31 cellular contexts compared by ENCODE assay signal in the genomic region with DNA sequence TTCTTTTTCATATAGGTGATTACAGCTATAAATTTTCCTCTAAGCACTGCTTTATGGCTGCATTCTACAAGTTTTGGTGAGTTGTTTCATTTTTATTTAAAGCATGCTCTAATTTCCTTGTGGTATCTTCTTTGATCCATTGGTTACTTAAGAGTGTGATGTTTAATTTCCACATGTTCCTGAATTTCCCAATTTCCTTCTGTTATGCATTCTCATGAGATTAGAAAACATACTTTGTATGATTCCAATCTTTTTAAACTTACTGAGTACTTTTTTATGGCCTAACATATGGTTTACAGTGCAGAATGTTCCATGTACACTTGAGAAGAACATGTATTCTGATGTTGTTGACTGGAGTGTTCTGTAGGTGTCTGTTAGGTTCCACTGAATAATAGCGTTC. TPM values are rescaled to one million over a fixed set of nuclear protein-coding genes. Genes with fewer than 3 reads are reported as not detected.
DNase-seq lines count a peak whose midpoint lies in the region; TF ChIP-seq lines count a peak whose summit lies in the region.
"Had no signal": no experiment of that assay in that cellular context is flagged by ENCODE, and none has a peak within 500 bp of the region (broad histone marks: within the 10 kb centered on the region; RNA-seq: fewer than 3 reads in every experiment).

No MANE protein-coding gene starts in this region.

- 0 out of 2 replicates have a peak overlapping the region, but pooled peaks have one; percentile 1 for H2AFZ ChIP-seq in OCI-LY3 (ENCODE audit: low read depth, low read length)

- H3K36me3 ChIP-seq in OCI-LY3 (replicated peaks; ENCODE audit: low read depth, low read length): no peaks in the 10 kb centered on the region
- H3K36me3 ChIP-seq in suprapubic skin: no peaks in the 10 kb centered on the region
- H3K36me3 ChIP-seq: breast epithelium, right atrium auricular region, thoracic aorta, uterus had no signal

- peaks cover 8% of the 10 kb centered on the region for H3K9me3 ChIP-seq in OCI-LY3 (ENCODE audit: insufficient read depth, low read length)
- peaks cover 11% of the 10 kb centered on the region for H3K9me3 ChIP-seq in suprapubic skin

- peak; percentile 31 for DNase-seq in GM04503 (ENCODE audit: low read depth)
- peak; percentile 25 for DNase-seq in fibroblast of peridontal ligament (ENCODE audit: extremely low read depth)
- DNase-seq in suprapubic skin (ENCODE audit: low spot score in 2 of 2): no peak
- DNase-seq in D341Med (ENCODE audit: low spot score): no peak
- DNase-seq in activated naive CD4-positive, alpha-beta T cell treated with Interleukin-2 at 50 U/mL for 16 hours: no peak
- no peak for DNase-seq in hypothalamus (lab: John Stamatoyannopoulos, UW)
- DNase-seq: activated CD4-positive, CD25-positive, alpha-beta regulatory T cell treated with anti-CD3 and anti-CD28 coated beads, Interleukin-2, amount 50 U/mL, for 72 hours; activated CD8-positive, alpha-beta T cell treated with anti-CD3 and anti-CD28 coated beads, Interleukin-2, amount 10 ng/mL, durations not matched to agents 7 days and 5 days; activated gamma-delta T cell treated with Interleukin-2 at 50 U/mL for 16 hours; amniotic stem cell; CD4-positive, CD25-positive, alpha-beta regulatory T cell; DMS 273 treated with DMSO at 0.1 percent for 48 hours; effector memory CD8-positive, alpha-beta T cell; left cardiac atrium; naive B cell; NCI-H1694 treated with DMSO at 0.1 percent for 48 hours; NCI-H2171; NCI-H524; NK-92 treated with Interleukin-12 subunit alpha and Interleukin-12 subunit beta, amount 100 ng/mL, for 24 hours; occipital lobe; stimulated activated CD4-positive, alpha-beta T cell treated with anti-CD3 and anti-CD28 coated beads, Interleukin-12 subunit alpha, Interleukin-12 subunit beta, amount 100 ng/mL, for 4 hours; stimulated activated CD4-positive, alpha-beta T cell treated with anti-CD3 and anti-CD28 coated beads, Interleukin-4, amount 100 ng/mL, for 4 hours; stimulated activated naive CD4-positive, alpha-beta T cell; T-cell; uterus had no signal

- H3K27ac ChIP-seq in OCI-LY3 (ENCODE audit: low read length) (no peak overlapping the region), suprapubic skin (peak overlapping the region; percentile 24)
- H3K27ac ChIP-seq: breast epithelium, right atrium auricular region, thoracic aorta, uterus had no signal

- no peaks in the 10 kb centered on the region for H4K20me1 ChIP-seq in OCI-LY3 (ENCODE audit: insufficient read depth, low read length)

- peak overlapping the region; percentile 29 for H3K4me2 ChIP-seq in OCI-LY3 (ENCODE audit: low read length)

- TF ChIP-seq EP300 in suprapubic skin (IDR thresholded peaks at IDR 0.05): no peak

- H3K4me3 ChIP-seq in OCI-LY3 (ENCODE audit: low read length) (no peak overlapping the region), suprapubic skin (no peak overlapping the region)
- H3K4me3 ChIP-seq: breast epithelium, right atrium auricular region, thoracic aorta, uterus had no signal

- TF ChIP-seq CTCF in OCI-LY3 (IDR thresholded peaks at IDR 0.05; ENCODE audit: low read depth, low read length): no peak
- TF ChIP-seq CTCF in suprapubic skin (IDR thresholded peaks at IDR 0.05): no peak

- H3K4me1 ChIP-seq in OCI-LY3 (ENCODE audit: low read length) (peaks cover 18% of the 10 kb centered on the region), suprapubic skin (no peaks in the 10 kb centered on the region)
- H3K4me1 ChIP-seq: breast epithelium, right atrium auricular region, uterus had no signal

- no peaks in the 10 kb centered on the region for H3K27me3 ChIP-seq in OCI-LY3 (ENCODE audit: low read depth, low read length)
- H3K27me3 ChIP-seq in suprapubic skin: peaks cover 11% of the 10 kb centered on the region
- H3K27me3 ChIP-seq: breast epithelium, right atrium auricular region, uterus had no signal

- no peak overlapping the region for H3K9ac ChIP-seq in OCI-LY3 (ENCODE audit: low read length)

- WGBS in suprapubic skin: 54% methylated on average over 1 of the region's 1 CpG

- no peaks in the 10 kb centered on the region for H3K79me2 ChIP-seq in OCI-LY3 (ENCODE audit: low read length)

- no peak for TF ChIP-seq POLR2A in suprapubic skin (IDR thresholded peaks at IDR 0.05)

RNA-seq across cellular contexts. Expression of gene MYL10, which starts 53.4 kb away (rescaled TPM):
- not detected for total RNA-seq in suprapubic skin
- total RNA-seq: activated CD8-positive, alpha-beta T cell treated with anti-CD3 and anti-CD28 coated beads, Interleukin-2, amount 10 ng/mL, durations not matched to agents 7 days and 5 days; breast epithelium; CD4-positive, CD25-positive, alpha-beta regulatory T cell; esophagus mucosa; H4; left cardiac atrium; occipital lobe; right atrium auricular region; T-cell; thoracic aorta; uterus had no signal

Comparison
In these comparisons a context has a peak if more than half of its experiments do, and no peak if none do; other contexts are left out.
1. DNase-seq: peak in GM04503 (single experiment) and fibroblast of peridontal ligament (single experiment); none in suprapubic skin (0 of 2), D341Med (single experiment), activated naive CD4-positive, alpha-beta T cell treated with Interleukin-2 at 50 U/mL for 16 hours (single experiment) and hypothalamus (0 of 51).